ENCODE assay signal across 12 cellular contexts in genomic region chr17:40612510-40613244, GRCh38. TPM values are rescaled to one million over a fixed set of nuclear protein-coding genes. Genes with fewer than 3 reads are reported as not detected.
DNase-seq lines count a peak whose midpoint lies in the region; ATAC-seq, FAIRE-seq and TF ChIP-seq lines count a peak whose summit lies in the region.
"Had no signal": no experiment of that assay in that cellular context is flagged by ENCODE, and none has a peak within 500 bp of the region (broad histone marks: within the 10 kb centered on the region; RNA-seq: fewer than 3 reads in every experiment).

No MANE protein-coding gene starts in this region.

- H3K4me1 ChIP-seq in effector memory CD4-positive, alpha-beta T cell (ENCODE audit: control insufficient read depth, insufficient read depth, low read length, poor library complexity, severe bottlenecking) = peaks cover 67% of the 10 kb centered on the region
- peaks cover 5% of the 10 kb centered on the region for H3K4me1 ChIP-seq in endodermal cell (ENCODE audit: control insufficient read depth, insufficient read depth, low read length)

- no peak for ATAC-seq in GM21381 (IDR thresholded peaks at IDR 0.05; ENCODE audit: unreplicated experiment)

- no peaks in the 10 kb centered on the region for H3K9me3 ChIP-seq in effector memory CD4-positive, alpha-beta T cell (ENCODE audit: control insufficient read depth, low read length)
- H3K9me3 ChIP-seq in endodermal cell (ENCODE audit: control insufficient read depth, low read length) = no peaks in the 10 kb centered on the region

- peak; percentile 75 to 76 for DNase-seq in activated T-cell treated with anti-CD3 and anti-CD28 coated beads, Interleukin-2, amount 50 U/mL, for 48 hours
- DNase-seq in effector memory CD4-positive, alpha-beta T cell = peak; percentile 71 to 87 (median 73)
- DNase-seq in stimulated activated CD8-positive, alpha-beta memory T cell treated with anti-CD3 and anti-CD28 coated beads, Interleukin-4, amount 100 ng/mL, for 24 hours (ENCODE audit: low read depth) = peak; percentile 38
- DNase-seq in midbrain (lab: John Stamatoyannopoulos, UW) = no peak
- DNase-seq in endodermal cell = no peak
- no peak for DNase-seq in RCC 7860 (ENCODE audit: low spot score)
- DNase-seq: NCI-H226, T1000 had no signal

- FAIRE-seq in RCC 7860 (lab: Jason Lieb, UNC) = no peak
- FAIRE-seq: colon had no signal

- no peaks in the 10 kb centered on the region for H3K36me3 ChIP-seq in effector memory CD4-positive, alpha-beta T cell (ENCODE audit: control insufficient read depth, insufficient read depth, low read length)
- H3K36me3 ChIP-seq in endodermal cell (ENCODE audit: control insufficient read depth, insufficient read depth, low read length) = no peaks in the 10 kb centered on the region

- H3K27me3 Mint-ChIP-seq in T-helper 1 cell treated with Interleukin-12 subunit alpha and Interleukin-12 subunit beta and Interleukin-4 antibody, amounts not matched to agents 30 μg/mL and 1 μg/mL, for 36 hours (ENCODE audit: low read depth) = no peaks in the 10 kb centered on the region
- H3K27me3 Mint-ChIP-seq in endodermal cell (ENCODE audit: insufficient read depth) = peaks cover 8% of the 10 kb centered on the region

- H3K4me3 Mint-ChIP-seq in T-helper 1 cell treated with Interleukin-12 subunit alpha and Interleukin-12 subunit beta and Interleukin-4 antibody, amounts not matched to agents 30 μg/mL and 1 μg/mL, for 36 hours = peak overlapping the region; percentile 65
- H3K4me3 Mint-ChIP-seq in endodermal cell = no peak overlapping the region

- no peaks in the 10 kb centered on the region for H3K9me3 Mint-ChIP-seq in T-helper 1 cell treated with Interleukin-12 subunit alpha and Interleukin-12 subunit beta and Interleukin-4 antibody, amounts not matched to agents 30 μg/mL and 1 μg/mL, for 36 hours
- H3K9me3 Mint-ChIP-seq in endodermal cell = no peaks in the 10 kb centered on the region

- peaks cover 3% of the 10 kb centered on the region for H3K36me3 Mint-ChIP-seq in T-helper 1 cell treated with Interleukin-12 subunit alpha and Interleukin-12 subunit beta and Interleukin-4 antibody, amounts not matched to agents 30 μg/mL and 1 μg/mL, for 36 hours (ENCODE audit: low read depth)
- no peaks in the 10 kb centered on the region for H3K36me3 Mint-ChIP-seq in endodermal cell (ENCODE audit: low read depth)

- no peak overlapping the region for H3K9ac ChIP-seq in endodermal cell (ENCODE audit: extremely low read depth, low read length, poor library complexity, severe bottlenecking)

- no peaks in the 10 kb centered on the region for H3K27me3 ChIP-seq in effector memory CD4-positive, alpha-beta T cell (replicated peaks; ENCODE audit: control insufficient read depth, insufficient read depth, low read length, poor library complexity, severe bottlenecking)
- no peaks in the 10 kb centered on the region for H3K27me3 ChIP-seq in endodermal cell (ENCODE audit: control insufficient read depth, insufficient read depth, low read length, poor library complexity, severe bottlenecking)

- WGBS in endodermal cell (ENCODE audit: insufficient coverage in 1 of 2, insufficient read length in 1 of 2), 2 experiments = 90% methylated on average over 8 to 11 of the region's 11 CpGs

- peak overlapping the region; percentile 95 for H3K27ac ChIP-seq in effector memory CD4-positive, alpha-beta T cell (ENCODE audit: insufficient read depth, low read length, poor library complexity, severe bottlenecking)
- no peak overlapping the region for H3K27ac ChIP-seq in endodermal cell (ENCODE audit: low read depth, low read length)

- H3K27ac Mint-ChIP-seq in T-helper 1 cell treated with Interleukin-12 subunit alpha and Interleukin-12 subunit beta and Interleukin-4 antibody, amounts not matched to agents 30 μg/mL and 1 μg/mL, for 36 hours = peak overlapping the region; percentile 85
- no peak overlapping the region for H3K27ac Mint-ChIP-seq in endodermal cell

- peak overlapping the region; percentile 26 for H3K4me3 ChIP-seq in effector memory CD4-positive, alpha-beta T cell (ENCODE audit: insufficient read depth, low read depth, low read length, poor library complexity, severe bottlenecking)
- H3K4me3 ChIP-seq in endodermal cell (ENCODE audit: low read length) = no peak overlapping the region

- H3K4me1 Mint-ChIP-seq in T-helper 1 cell treated with Interleukin-12 subunit alpha and Interleukin-12 subunit beta and Interleukin-4 antibody, amounts not matched to agents 30 μg/mL and 1 μg/mL, for 36 hours (ENCODE audit: low read depth) = peaks cover 75% of the 10 kb centered on the region
- peaks cover 15% of the 10 kb centered on the region for H3K4me1 Mint-ChIP-seq in endodermal cell

- no peak for TF ChIP-seq CTCF in endodermal cell (conservative IDR thresholded peaks at IDR 0.05)

RNA-seq across cellular contexts. Expression of gene SMARCE1, which starts 34.9 kb away (rescaled TPM):
- 100 to 1,000 TPM; 156 to 191 TPM for total RNA-seq in endodermal cell
- polyA plus RNA-seq in endodermal cell (2013, experiment 1 of 2) = 234 TPM
- polyA plus RNA-seq in endodermal cell (2013, experiment 2 of 2) = 224 TPM

RNA-seq across cellular contexts. Expression of gene CCR7, which starts 47.4 kb away (rescaled TPM):
- under 1 TPM in 1 of 2 donors, not detected in 1; 0.53 TPM for total RNA-seq in endodermal cell
- polyA plus RNA-seq in endodermal cell (2013, experiment 1 of 2) = 0.21 TPM
- not detected for polyA plus RNA-seq in endodermal cell (2013, experiment 2 of 2)
- polyA plus RNA-seq: neural cell had no signal

RNA-seq across cellular contexts. Expression of gene KRT222, which starts 52.3 kb away (rescaled TPM):
- total RNA-seq in endodermal cell = 1 to 10 TPM; 1.4 to 2.3 TPM
- 0.39 TPM for polyA plus RNA-seq in endodermal cell (2013, experiment 1 of 2)
- polyA plus RNA-seq in endodermal cell (2013, experiment 2 of 2) = 0.25 TPM

Comparison
In these comparisons a context has a peak if more than half of its experiments do, and no peak if none do; other contexts are left out.
1. DNase-seq: peak in activated T-cell treated with anti-CD3 and anti-CD28 coated beads, Interleukin-2, amount 50 U/mL, for 48 hours (2 of 2), effector memory CD4-positive, alpha-beta T cell (3 of 3) and stimulated activated CD8-positive, alpha-beta memory T cell treated with anti-CD3 and anti-CD28 coated beads, Interleukin-4, amount 100 ng/mL, for 24 hours (single experiment); none in midbrain (single experiment), endodermal cell (single experiment) and RCC 7860 (single experiment).